ENCODE assay signal across 1 cellular context in genomic region chr10:129740532-129741279, GRCh38.
TF ChIP-seq lines count a peak whose summit lies in the region.

No MANE protein-coding gene starts in this region.

TF ChIP-seq in H1, 55 proteins besides CTCF, POLR2A, EP300 and RAD21 (continued from another document):
- TF ChIP-seq CHD7 (IDR thresholded peaks at IDR 0.05; ENCODE audit: insufficient replicate concordance, low read length), result no peak
- TF ChIP-seq FOSL1 (IDR thresholded peaks at IDR 0.05; ENCODE audit: insufficient read depth, low read depth, low read length), result no peak
- no peak for TF ChIP-seq TAF1 (IDR thresholded peaks at IDR 0.05; ENCODE audit: low read depth, low read length)
- TF ChIP-seq POU5F1 (IDR thresholded peaks at IDR 0.05; ENCODE audit: low read depth, low read length), result no peak
- TF ChIP-seq POLR2AphosphoS5 (IDR thresholded peaks at IDR 0.05; ENCODE audit: low read depth, low read length), result no peak
- TF ChIP-seq BCL11A (IDR thresholded peaks at IDR 0.05; ENCODE audit: low read depth in 2 of 2, low read length in 2 of 2), result no peak
- no peak for TF ChIP-seq RBBP5 (IDR thresholded peaks at IDR 0.05; ENCODE audit: borderline replicate concordance, low read depth, low read length)
- no peak for TF ChIP-seq SP4 (IDR thresholded peaks at IDR 0.05; ENCODE audit: low read length)
- TF ChIP-seq JUN (IDR thresholded peaks at IDR 0.05; ENCODE audit: low read depth, low read length), result no peak
- TF ChIP-seq USF2 (IDR thresholded peaks at IDR 0.05; ENCODE audit: low read length), result no peak
- no peak for TF ChIP-seq SP1 (IDR thresholded peaks at IDR 0.05; ENCODE audit: low read depth, low read length)
- no peak for TF ChIP-seq TBP (IDR thresholded peaks at IDR 0.05; ENCODE audit: low read depth, low read length)
- TF ChIP-seq GTF2F1 (IDR thresholded peaks at IDR 0.05; ENCODE audit: borderline replicate concordance, low read depth, low read length), result no peak
- TF ChIP-seq E2F6 (IDR thresholded peaks at IDR 0.05), result no peak
- TF ChIP-seq CHD2 (IDR thresholded peaks at IDR 0.05; ENCODE audit: low read length), result no peak
- TF ChIP-seq HDAC6 (IDR thresholded peaks at IDR 0.05; ENCODE audit: low read depth, low read length), result no peak
